Comparison of ENCODE assay signal across 15 cellular contexts in genomic region chr17:4054446-4054845, GRCh38.
"Had no signal": no experiment of that assay in that cellular context is flagged by ENCODE, and none has a peak within 500 bp of the region (broad histone marks: within the 10 kb centered on the region; RNA-seq: fewer than 3 reads in every experiment).

No MANE protein-coding gene starts in this region.

- H3K27ac Mint-ChIP-seq: nephron; T-helper 2 cell treated with Interferon-gamma antibody and Interleukin-4, amounts not matched to agents 5 μg/mL and 100 μg/mL, for 36 hours had no signal

- H3K4me1 ChIP-seq: ascending aorta, breast epithelium, SJCRH30 had no signal

- H3K9me3 ChIP-seq: ascending aorta, breast epithelium, SJCRH30 had no signal

- DNase-seq: activated CD8-positive, alpha-beta memory T cell treated with anti-CD3 and anti-CD28 coated beads, Interleukin-2, amount 50 U/mL, for 48 hours; activated effector memory CD4-positive, alpha-beta T cell treated with anti-CD3 and anti-CD28 coated beads, Interleukin-2, amount 50 U/mL, for 16 hours; cerebellar nuclear complex; effector memory CD4-positive, alpha-beta T cell; foreskin melanocyte; head of caudate nucleus; mesendoderm; occipital lobe; SJCRH30; stimulated activated CD4-positive, alpha-beta T cell treated with anti-CD3 and anti-CD28 coated beads, Interleukin-4, amount 100 ng/mL, for 24 hours had no signal

- H3K27me3 ChIP-seq: ascending aorta, breast epithelium, SJCRH30 had no signal

- H3K27ac ChIP-seq: ascending aorta, breast epithelium, epithelial cell of prostate, SJCRH30 had no signal

- H3K4me3 ChIP-seq: ascending aorta, breast epithelium, SJCRH30 had no signal

- H3K4me3 Mint-ChIP-seq: nephron; T-helper 2 cell treated with Interferon-gamma antibody and Interleukin-4, amounts not matched to agents 5 μg/mL and 100 μg/mL, for 36 hours had no signal

- H3K9me3 Mint-ChIP-seq: nephron; T-helper 2 cell treated with Interferon-gamma antibody and Interleukin-4, amounts not matched to agents 5 μg/mL and 100 μg/mL, for 36 hours had no signal

- H3K4me1 Mint-ChIP-seq: nephron had no signal
